ENCODE assay signal across 26 cellular contexts in the genomic region with DNA sequence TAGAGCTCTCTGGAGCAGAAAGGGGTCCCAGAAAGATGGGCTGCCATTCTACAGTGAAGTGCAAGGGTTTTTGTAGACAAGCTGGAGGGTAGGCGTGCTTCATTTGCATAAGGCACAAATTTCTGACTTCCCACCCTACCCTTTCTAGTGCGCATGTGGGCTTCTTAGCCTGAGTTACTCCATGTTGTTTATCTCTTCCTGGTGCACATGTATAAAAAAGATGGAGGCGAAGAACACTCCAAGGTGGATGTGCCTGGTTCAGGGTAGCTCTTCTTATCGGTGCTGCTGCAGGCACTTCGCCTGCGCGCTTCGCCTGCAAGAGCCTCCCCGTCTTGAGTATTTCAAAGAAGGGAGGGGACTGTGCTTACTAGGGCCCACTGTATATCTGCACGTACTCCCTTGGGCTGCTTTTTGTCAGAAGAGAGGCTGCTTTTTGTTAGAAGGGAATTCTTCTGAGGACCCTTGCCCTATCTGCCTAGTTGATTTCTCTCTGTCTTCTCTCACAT.
"Had no signal": no experiment of that assay in that cellular context is flagged by ENCODE, and none has a peak within 500 bp of the region (broad histone marks: within the 10 kb centered on the region; RNA-seq: fewer than 3 reads in every experiment).

No MANE protein-coding gene starts in this region.

- H3K4me3 ChIP-seq: esophagus muscularis mucosa, left ventricle myocardium inferior, lung, pancreas, prostate gland, sigmoid colon, upper lobe of left lung, vagina had no signal

- H3K4me1 ChIP-seq: esophagus muscularis mucosa, left ventricle myocardium inferior, pancreas, prostate gland, sigmoid colon, upper lobe of left lung, vagina had no signal

- ATAC-seq: activated naive CD4-positive, alpha-beta T cell treated with anti-CD3 and anti-CD28 coated beads, Interleukin-2, amount 50 U/mL, for 72 hours; pancreas; stimulated activated memory B cell treated with anti-CD40 and anti-IgM and Interleukin-4, amounts not matched to agents 10 μg/mL and 1 μg/mL and 100 μg/mL, for 72 hours; stimulated activated naive CD8-positive, alpha-beta T cell treated with anti-CD3 and anti-CD28 coated beads, Interleukin-15, amount 100 ng/mL, for 72 hours had no signal

- H3K27ac ChIP-seq: esophagus muscularis mucosa, left ventricle myocardium inferior, pancreas, prostate gland, sigmoid colon, upper lobe of left lung, vagina, WERI-Rb-1 had no signal

- H3K27me3 ChIP-seq: esophagus muscularis mucosa, pancreas, sigmoid colon, upper lobe of left lung, vagina had no signal

- H3K36me3 ChIP-seq: esophagus muscularis mucosa, left ventricle myocardium inferior, pancreas, prostate gland, sigmoid colon, upper lobe of left lung, vagina, WERI-Rb-1 had no signal

- H3K9me3 ChIP-seq: esophagus muscularis mucosa, left ventricle myocardium inferior, pancreas, prostate gland, sigmoid colon, upper lobe of left lung, vagina had no signal

- DNase-seq: activated CD4-positive, alpha-beta memory T cell treated with anti-CD3 and anti-CD28 coated beads, Interleukin-2, amount 10 ng/mL, durations not matched to agents 7 days and 5 days; activated CD4-positive, alpha-beta T cell treated with anti-CD3 and anti-CD28 coated beads for 1 hour; activated CD4-positive, alpha-beta T cell treated with anti-CD3 and anti-CD28 coated beads, Interleukin-2, amount 10 ng/mL, durations not matched to agents 7 days and 5 days; activated naive CD4-positive, alpha-beta T cell; activated T-cell treated with anti-CD3 and anti-CD28 coated beads, Interleukin-2, amount 50 U/mL, for 48 hours; endodermal cell; left ventricle myocardium inferior; nucleus accumbens; pancreas; retina; sigmoid colon; small intestine; stimulated activated CD4-positive, alpha-beta T cell treated with anti-CD3 and anti-CD28 coated beads, Interleukin-1b, Interleukin-23, amount 100 ng/mL, for 48 hours; stimulated activated CD4-positive, alpha-beta T cell treated with anti-CD3 and anti-CD28 coated beads, Interleukin-4, amount 100 ng/mL, for 4 hours; stimulated activated CD8-positive, alpha-beta memory T cell treated with anti-CD3 and anti-CD28 coated beads, Interleukin-4, amount 100 ng/mL, for 48 hours; stimulated activated naive CD8-positive, alpha-beta T cell treated with anti-CD3 and anti-CD28 coated beads, Interleukin-15, amount 100 ng/mL, for 72 hours; substantia nigra; T1000; upper lobe of left lung; WERI-Rb-1 had no signal
